2 cellular contexts compared by ENCODE assay signal in the genomic region with DNA sequence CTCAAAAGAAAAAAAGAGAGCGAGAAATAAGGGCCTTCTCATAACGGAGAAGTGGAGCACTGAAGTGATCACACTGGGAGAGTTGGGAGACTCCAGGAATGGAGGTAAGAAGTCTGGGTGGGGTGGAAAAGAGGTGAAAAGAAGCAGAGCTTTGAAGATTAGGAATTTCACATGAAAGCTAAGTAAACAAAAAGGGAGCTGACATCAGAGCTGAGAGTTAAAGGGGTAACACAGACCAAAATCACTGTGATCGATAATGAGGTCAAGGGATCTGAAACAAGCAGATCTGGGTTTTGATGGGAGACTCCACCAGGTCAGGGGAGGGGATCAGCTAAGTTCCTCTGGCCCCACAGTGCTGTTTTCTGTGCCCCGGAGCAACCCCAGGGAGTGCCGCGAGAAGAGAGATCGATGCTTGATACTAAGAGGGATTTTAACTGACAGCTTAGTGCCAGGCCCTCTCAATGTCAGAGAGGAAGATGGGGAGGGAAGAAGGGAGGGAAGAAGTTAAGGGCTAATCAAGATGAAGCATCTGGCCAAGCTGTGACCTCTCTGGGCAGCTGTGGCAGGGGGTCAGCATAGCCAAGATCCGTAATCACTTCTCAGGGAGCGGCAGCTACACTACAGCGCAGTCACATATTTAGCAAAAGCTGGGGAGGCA.
TF ChIP-seq lines count a peak whose summit lies in the region.

No MANE protein-coding gene starts in this region.

TF ChIP-seq in K562, 482 proteins besides CTCF, POLR2A, EP300 and RAD21 (continues in another document):
- TF ChIP-seq SOX6 (IDR thresholded peaks at IDR 0.05) (no peak), TEAD4 (IDR thresholded peaks at IDR 0.05; ENCODE audit: low read length) (peak; percentile 72; the same call in 1 of the 2 replicates), TEAD4 (CRISPR knock-in tag; IDR thresholded peaks at IDR 0.05; ENCODE audit: borderline replicate concordance) (no peak), CBFA2T3 (IDR thresholded peaks at IDR 0.05) (peak; percentile 65), ARID1B (IDR thresholded peaks at IDR 0.05) (peak; percentile 68), MEIS2 (IDR thresholded peaks at IDR 0.05; ENCODE audit: partially characterized antibody) (peak; percentile 42), REST (CRISPR knock-in tag; IDR thresholded peaks at IDR 0.05; ENCODE audit: low read depth) (no peak), SMAD1 (IDR thresholded peaks at IDR 0.05; ENCODE audit: low read depth, low read length, partially characterized antibody) (no peak), SMARCE1 (IDR thresholded peaks at IDR 0.05) (peak; percentile 59; the same call in 1 of the 2 replicates), TFAP4 (CRISPR knock-in tag; IDR thresholded peaks at IDR 0.05; ENCODE audit: borderline replicate concordance) (no peak), FOXK1 (CRISPR knock-in tag; IDR thresholded peaks at IDR 0.05; ENCODE audit: borderline replicate concordance) (no peak), RUNX1 (IDR thresholded peaks at IDR 0.05; ENCODE audit: low read depth) (no peak), RCOR1 (IDR thresholded peaks at IDR 0.05; ENCODE audit: borderline replicate concordance in 1 of 2, low read depth in 2 of 2, low read length in 2 of 2) (peak in 1 of 2 experiments; percentile 54; a peak in 1 of 4 replicates), CTBP1 (IDR thresholded peaks at IDR 0.05; ENCODE audit: borderline replicate concordance) (peak; percentile 87), DPF2 (IDR thresholded peaks at IDR 0.05) (0 out of 2 replicates have a peak, but pooled peaks have one; percentile 15), CHD2 (IDR thresholded peaks at IDR 0.05; ENCODE audit: low read depth, low read length) (peak; percentile 78), NR2C2 (CRISPR knock-in tag; IDR thresholded peaks at IDR 0.05) (no peak), NR2C2 (tag; IDR thresholded peaks at IDR 0.05) (0 out of 2 replicates have a peak, but pooled peaks have one; percentile 38), MECOM (CRISPR knock-in tag; IDR thresholded peaks at IDR 0.05) (no peak), KLF16 (IDR thresholded peaks at IDR 0.05) (no peak)
- TF ChIP-seq, protein P1, sequence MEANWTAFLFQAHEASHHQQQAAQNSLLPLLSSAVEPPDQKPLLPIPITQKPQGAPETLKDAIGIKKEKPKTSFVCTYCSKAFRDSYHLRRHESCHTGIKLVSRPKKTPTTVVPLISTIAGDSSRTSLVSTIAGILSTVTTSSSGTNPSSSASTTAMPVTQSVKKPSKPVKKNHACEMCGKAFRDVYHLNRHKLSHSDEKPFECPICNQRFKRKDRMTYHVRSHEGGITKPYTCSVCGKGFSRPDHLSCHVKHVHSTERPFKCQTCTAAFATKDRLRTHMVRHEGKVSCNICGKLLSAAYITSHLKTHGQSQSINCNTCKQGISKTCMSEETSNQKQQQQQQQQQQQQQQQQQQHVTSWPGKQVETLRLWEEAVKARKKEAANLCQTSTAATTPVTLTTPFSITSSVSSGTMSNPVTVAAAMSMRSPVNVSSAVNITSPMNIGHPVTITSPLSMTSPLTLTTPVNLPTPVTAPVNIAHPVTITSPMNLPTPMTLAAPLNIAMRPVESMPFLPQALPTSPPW (CRISPR knock-in tag; IDR thresholded peaks at IDR 0.05) = peak; percentile 49; the same call in 1 of the 2 replicates
- TF ChIP-seq, protein P2, sequence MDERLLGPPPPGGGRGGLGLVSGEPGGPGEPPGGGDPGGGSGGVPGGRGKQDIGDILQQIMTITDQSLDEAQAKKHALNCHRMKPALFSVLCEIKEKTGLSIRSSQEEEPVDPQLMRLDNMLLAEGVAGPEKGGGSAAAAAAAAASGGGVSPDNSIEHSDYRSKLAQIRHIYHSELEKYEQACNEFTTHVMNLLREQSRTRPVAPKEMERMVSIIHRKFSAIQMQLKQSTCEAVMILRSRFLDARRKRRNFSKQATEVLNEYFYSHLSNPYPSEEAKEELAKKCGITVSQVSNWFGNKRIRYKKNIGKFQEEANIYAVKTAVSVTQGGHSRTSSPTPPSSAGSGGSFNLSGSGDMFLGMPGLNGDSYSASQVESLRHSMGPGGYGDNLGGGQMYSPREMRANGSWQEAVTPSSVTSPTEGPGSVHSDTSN (CRISPR knock-in tag; IDR thresholded peaks at IDR 0.05; ENCODE audit: low read depth) = no peak
- TF ChIP-seq, protein P2 (tag; conservative IDR thresholded peaks at IDR 0.05; ENCODE audit: low read depth) = peak; percentile 42; the same call in 1 of the 2 replicates

TF ChIP-seq in HepG2, 621 proteins besides CTCF, POLR2A, EP300 and RAD21 (continues in another document):
- TF ChIP-seq, protein P3, sequence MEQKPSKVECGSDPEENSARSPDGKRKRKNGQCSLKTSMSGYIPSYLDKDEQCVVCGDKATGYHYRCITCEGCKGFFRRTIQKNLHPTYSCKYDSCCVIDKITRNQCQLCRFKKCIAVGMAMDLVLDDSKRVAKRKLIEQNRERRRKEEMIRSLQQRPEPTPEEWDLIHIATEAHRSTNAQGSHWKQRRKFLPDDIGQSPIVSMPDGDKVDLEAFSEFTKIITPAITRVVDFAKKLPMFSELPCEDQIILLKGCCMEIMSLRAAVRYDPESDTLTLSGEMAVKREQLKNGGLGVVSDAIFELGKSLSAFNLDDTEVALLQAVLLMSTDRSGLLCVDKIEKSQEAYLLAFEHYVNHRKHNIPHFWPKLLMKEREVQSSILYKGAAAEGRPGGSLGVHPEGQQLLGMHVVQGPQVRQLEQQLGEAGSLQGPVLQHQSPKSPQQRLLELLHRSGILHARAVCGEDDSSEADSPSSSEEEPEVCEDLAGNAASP (CRISPR knock-in tag; IDR thresholded peaks at IDR 0.05; ENCODE audit: borderline replicate concordance) = peak; percentile 39; the same call in 1 of the 2 replicates
- peak; percentile 51; the same call in 1 of the 2 replicates for TF ChIP-seq BCL6 (CRISPR knock-in tag; IDR thresholded peaks at IDR 0.05)
- TF ChIP-seq CREM (IDR thresholded peaks at IDR 0.05) = peak; percentile 44; the same call in 1 of the 2 replicates
- no peak for TF ChIP-seq CREM (CRISPR knock-in tag; IDR thresholded peaks at IDR 0.05)
- TF ChIP-seq PTBP1 (IDR thresholded peaks at IDR 0.05; ENCODE audit: low read depth, low read length, poor library complexity, severe bottlenecking) = no peak
- peak; percentile 68 for TF ChIP-seq PAXIP1 (CRISPR knock-in tag; conservative IDR thresholded peaks at IDR 0.05)
- peak; percentile 86; the same call in 1 of the 2 replicates for TF ChIP-seq NR2F2 (IDR thresholded peaks at IDR 0.05; ENCODE audit: borderline replicate concordance, low read depth)
- TF ChIP-seq CEBPZ (IDR thresholded peaks at IDR 0.05; ENCODE audit: low read length) = no peak
- TF ChIP-seq HDAC2 (CRISPR knock-in tag; IDR thresholded peaks at IDR 0.05) = 0 out of 2 replicates have a peak, but pooled peaks have one; percentile 20
- no peak for TF ChIP-seq GMEB2 (CRISPR knock-in tag; IDR thresholded peaks at IDR 0.05; ENCODE audit: low read depth)
- TF ChIP-seq, protein P4, sequence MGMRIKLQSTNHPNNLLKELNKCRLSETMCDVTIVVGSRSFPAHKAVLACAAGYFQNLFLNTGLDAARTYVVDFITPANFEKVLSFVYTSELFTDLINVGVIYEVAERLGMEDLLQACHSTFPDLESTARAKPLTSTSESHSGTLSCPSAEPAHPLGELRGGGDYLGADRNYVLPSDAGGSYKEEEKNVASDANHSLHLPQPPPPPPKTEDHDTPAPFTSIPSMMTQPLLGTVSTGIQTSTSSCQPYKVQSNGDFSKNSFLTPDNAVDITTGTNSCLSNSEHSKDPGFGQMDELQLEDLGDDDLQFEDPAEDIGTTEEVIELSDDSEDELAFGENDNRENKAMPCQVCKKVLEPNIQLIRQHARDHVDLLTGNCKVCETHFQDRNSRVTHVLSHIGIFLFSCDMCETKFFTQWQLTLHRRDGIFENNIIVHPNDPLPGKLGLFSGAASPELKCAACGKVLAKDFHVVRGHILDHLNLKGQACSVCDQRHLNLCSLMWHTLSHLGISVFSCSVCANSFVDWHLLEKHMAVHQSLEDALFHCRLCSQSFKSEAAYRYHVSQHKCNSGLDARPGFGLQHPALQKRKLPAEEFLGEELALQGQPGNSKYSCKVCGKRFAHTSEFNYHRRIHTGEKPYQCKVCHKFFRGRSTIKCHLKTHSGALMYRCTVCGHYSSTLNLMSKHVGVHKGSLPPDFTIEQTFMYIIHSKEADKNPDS (CRISPR knock-in tag; IDR thresholded peaks at IDR 0.05) = no peak
- 0 out of 2 replicates have a peak, but pooled peaks have one; percentile 11 for TF ChIP-seq HNF4G (IDR thresholded peaks at IDR 0.05; ENCODE audit: borderline replicate concordance, low read depth, low read length)
- TF ChIP-seq HNF4G (CRISPR knock-in tag; IDR thresholded peaks at IDR 0.05; ENCODE audit: borderline replicate concordance, low read depth) = no peak
- TF ChIP-seq GATAD2A (CRISPR knock-in tag; IDR thresholded peaks at IDR 0.05) = peak; percentile 67
- no peak for TF ChIP-seq FOXP1 (IDR thresholded peaks at IDR 0.05)
- TF ChIP-seq FOXP1 (CRISPR knock-in tag; IDR thresholded peaks at IDR 0.05) = 0 out of 2 replicates have a peak, but pooled peaks have one; percentile 20
- peak; percentile 88 for TF ChIP-seq ZKSCAN5 (CRISPR knock-in tag; IDR thresholded peaks at IDR 0.05)
- TF ChIP-seq PHF21A (CRISPR knock-in tag; IDR thresholded peaks at IDR 0.05) = peak; percentile 65
- peak; percentile 66; the same call in 1 of the 2 replicates for TF ChIP-seq ZNF703 (CRISPR knock-in tag; IDR thresholded peaks at IDR 0.05; ENCODE audit: borderline replicate concordance)
- no peak for TF ChIP-seq HOXA3 (CRISPR knock-in tag; IDR thresholded peaks at IDR 0.05)
- TF ChIP-seq, protein P5, sequence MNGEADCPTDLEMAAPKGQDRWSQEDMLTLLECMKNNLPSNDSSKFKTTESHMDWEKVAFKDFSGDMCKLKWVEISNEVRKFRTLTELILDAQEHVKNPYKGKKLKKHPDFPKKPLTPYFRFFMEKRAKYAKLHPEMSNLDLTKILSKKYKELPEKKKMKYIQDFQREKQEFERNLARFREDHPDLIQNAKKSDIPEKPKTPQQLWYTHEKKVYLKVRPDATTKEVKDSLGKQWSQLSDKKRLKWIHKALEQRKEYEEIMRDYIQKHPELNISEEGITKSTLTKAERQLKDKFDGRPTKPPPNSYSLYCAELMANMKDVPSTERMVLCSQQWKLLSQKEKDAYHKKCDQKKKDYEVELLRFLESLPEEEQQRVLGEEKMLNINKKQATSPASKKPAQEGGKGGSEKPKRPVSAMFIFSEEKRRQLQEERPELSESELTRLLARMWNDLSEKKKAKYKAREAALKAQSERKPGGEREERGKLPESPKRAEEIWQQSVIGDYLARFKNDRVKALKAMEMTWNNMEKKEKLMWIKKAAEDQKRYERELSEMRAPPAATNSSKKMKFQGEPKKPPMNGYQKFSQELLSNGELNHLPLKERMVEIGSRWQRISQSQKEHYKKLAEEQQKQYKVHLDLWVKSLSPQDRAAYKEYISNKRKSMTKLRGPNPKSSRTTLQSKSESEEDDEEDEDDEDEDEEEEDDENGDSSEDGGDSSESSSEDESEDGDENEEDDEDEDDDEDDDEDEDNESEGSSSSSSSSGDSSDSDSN (CRISPR knock-in tag; IDR thresholded peaks at IDR 0.05) = 0 out of 2 replicates have a peak, but pooled peaks have one; percentile 19
